Comparison of ENCODE assay signal across 1 cellular context in the genomic region with DNA sequence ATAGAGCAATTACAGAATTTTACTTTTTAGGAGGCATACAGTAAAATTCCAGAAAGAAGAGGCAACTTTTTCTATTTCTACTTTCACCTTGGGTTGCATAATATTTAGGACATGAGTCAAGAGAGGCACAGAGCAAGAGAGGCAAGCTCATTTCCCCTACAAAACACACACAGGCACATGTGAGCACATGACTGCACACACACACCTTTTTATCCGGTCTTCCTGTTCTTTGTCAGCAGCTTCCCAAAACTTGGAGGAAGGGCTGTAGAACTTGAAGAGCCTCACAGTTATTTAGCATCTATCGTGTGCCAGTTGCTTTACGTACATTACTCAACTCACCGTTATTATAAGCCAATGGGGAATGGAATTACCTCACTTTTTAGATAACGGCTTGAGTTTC.
TF ChIP-seq lines count a peak whose summit lies in the region.

No MANE protein-coding gene starts in this region.

TF ChIP-seq in IMR-90, 13 proteins besides CTCF, POLR2A, EP300 and RAD21:
- TF ChIP-seq CEBPB (IDR thresholded peaks at IDR 0.05; ENCODE audit: low read depth, low read length) (0 out of 2 replicates have a peak, but pooled peaks have one; percentile 23), MAFK (IDR thresholded peaks at IDR 0.05; ENCODE audit: low read depth, low read length) (no peak)
TF ChIP-seq in IMR-90: peak in this region for 1.
